ENCODE assay signal across 18 cellular contexts in genomic region chr2:167769020-167769419, GRCh38.
DNase-seq lines count a peak whose midpoint lies in the region; ATAC-seq and TF ChIP-seq lines count a peak whose summit lies in the region.
"Had no signal": no experiment of that assay in that cellular context is flagged by ENCODE, and none has a peak within 500 bp of the region (broad histone marks: within the 10 kb centered on the region; RNA-seq: fewer than 3 reads in every experiment).

No MANE protein-coding gene starts in this region.

- H3K4me3 ChIP-seq in psoas muscle (no peak overlapping the region), brain microvascular endothelial cell (ENCODE audit: low read depth, low read length) (no peak overlapping the region)
- H3K4me3 ChIP-seq: BLaER1, GM23338, HAP-1 had no signal

- in situ Hi-C loops in brain microvascular endothelial cell (cut with HindIII; ENCODE audit: low pct_ligation_motif_present, low sequenced_read_pairs), result no loop called here

- peak; percentile 5 for DNase-seq in DMS 273 (lab: John Stamatoyannopoulos, UW; ENCODE audit: unreplicated experiment)
- no peak for DNase-seq in DMS 273 treated with DMSO at 0.1 percent for 48 hours (lab: John Stamatoyannopoulos, UW)
- peak; percentile 25 for DNase-seq in NCI-H2171 treated with DMSO at 0.1 percent for 48 hours (lab: John Stamatoyannopoulos, UW)
- DNase-seq in NCI-H2171 (lab: John Stamatoyannopoulos, UW), result no peak
- DNase-seq in psoas muscle, result no peak
- DNase-seq in brain microvascular endothelial cell, result no peak
- DNase-seq: Caco-2; CD4-positive, CD25-positive, alpha-beta regulatory T cell; CD8-positive, alpha-beta T cell; DMS53; DMS79 treated with DMSO at 0.1 percent for 48 hours; GF-D8; HFFc6 had no signal

- H3K27me3 ChIP-seq in psoas muscle (ENCODE audit: insufficient read depth in 3 of 3, low read length in 2 of 3) (no peaks in the 10 kb centered on the region), brain microvascular endothelial cell (replicated peaks) (no peaks in the 10 kb centered on the region)
- H3K27me3 ChIP-seq: BLaER1 had no signal

- WGBS in psoas muscle, 3 donors, result 89 to 97% (median 91%) methylated on average over 1 of the region's 1 CpG

- peak; percentile 37 to 61 (median 58) for ATAC-seq in psoas muscle
- ATAC-seq: CD8-positive, alpha-beta T cell; GM23338 had no signal

- peaks cover 4% of the 10 kb centered on the region for H3K4me1 ChIP-seq in psoas muscle
- H3K4me1 ChIP-seq: BLaER1, Caco-2, HAP-1 had no signal

- no peaks in the 10 kb centered on the region for H3K9me3 ChIP-seq in psoas muscle
- H3K9me3 ChIP-seq: BLaER1, Caco-2, HAP-1 had no signal

- TF ChIP-seq CTCF in psoas muscle (IDR thresholded peaks at IDR 0.05) (no peak), brain microvascular endothelial cell (IDR thresholded peaks at IDR 0.05; ENCODE audit: low read depth, low read length, missing control alignments) (no peak)

- H3K36me3 ChIP-seq in psoas muscle (ENCODE audit: insufficient read depth in 1 of 2, low read depth in 1 of 2), result no peaks in the 10 kb centered on the region
- H3K36me3 ChIP-seq in brain microvascular endothelial cell (replicated peaks), result no peaks in the 10 kb centered on the region
- H3K36me3 ChIP-seq: BLaER1, HAP-1 had no signal

- H3K27ac ChIP-seq in psoas muscle (no peak overlapping the region), brain microvascular endothelial cell (no peak overlapping the region)
- H3K27ac ChIP-seq: 22Rv1, BLaER1, C4-2B had no signal

- intact Hi-C loops in psoas muscle (cut with DNase I), result no loop called here

Comparison
In these comparisons a context has a peak if more than half of its experiments do, and no peak if none do; other contexts are left out.
1. DNase-seq: peak in DMS 273 (single experiment) and NCI-H2171 treated with DMSO at 0.1 percent for 48 hours (single experiment); none in DMS 273 treated with DMSO at 0.1 percent for 48 hours (single experiment), NCI-H2171 (single experiment), psoas muscle (0 of 2) and brain microvascular endothelial cell (single experiment).